1 cellular context compared by ENCODE assay signal in the genomic region with DNA sequence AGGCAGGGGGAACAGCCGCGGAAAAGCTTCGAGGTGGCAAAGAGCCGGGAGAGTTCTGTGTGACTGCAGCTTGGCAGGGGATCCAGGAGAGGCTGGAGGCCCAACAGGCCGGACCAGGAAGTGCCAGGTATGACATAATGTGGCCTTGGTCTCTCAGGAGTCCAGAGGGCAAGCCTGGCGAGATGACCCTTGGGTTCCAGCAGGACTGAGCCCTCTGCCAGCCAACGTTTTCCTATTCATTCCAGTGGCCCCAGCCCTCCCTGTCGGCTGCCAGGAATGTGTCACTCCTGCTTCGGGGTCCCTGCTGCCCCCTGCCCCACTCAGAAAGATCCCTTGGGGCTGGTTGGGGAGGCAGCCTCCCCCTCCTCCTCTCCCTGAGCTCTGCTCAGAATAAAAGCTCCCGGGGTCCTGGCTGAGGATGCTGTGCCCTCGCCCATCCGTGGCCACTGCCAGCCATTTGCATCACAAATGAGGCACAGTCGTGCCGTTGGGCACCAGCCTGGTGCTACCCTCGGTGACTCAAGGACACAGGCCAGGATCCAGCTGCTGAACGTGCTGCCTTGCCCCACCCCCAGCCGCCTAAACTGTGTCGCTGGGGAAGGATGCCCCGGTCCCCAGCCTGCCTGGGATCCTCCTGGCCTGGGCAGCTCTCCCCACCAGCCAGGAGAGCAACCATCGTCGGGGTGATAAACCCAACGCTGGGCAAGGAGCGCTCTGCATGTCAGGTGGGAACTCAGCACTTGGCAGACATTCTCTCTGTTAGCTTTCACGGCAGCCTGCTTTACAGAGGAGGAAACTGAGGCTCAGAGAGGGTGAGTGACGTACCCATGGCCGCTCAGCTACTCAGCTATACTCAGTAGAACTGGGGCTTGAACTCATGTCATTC.
TF ChIP-seq lines count a peak whose summit lies in the region.

No MANE protein-coding gene starts in this region.

TF ChIP-seq in SK-N-SH, 30 proteins besides CTCF, POLR2A, EP300 and RAD21:
- no peak for TF ChIP-seq NRF1 (IDR thresholded peaks at IDR 0.05; ENCODE audit: low read depth, low read length)
- no peak for TF ChIP-seq YY1 (IDR thresholded peaks at IDR 0.05; ENCODE audit: low read depth)
- TF ChIP-seq, protein P1, sequence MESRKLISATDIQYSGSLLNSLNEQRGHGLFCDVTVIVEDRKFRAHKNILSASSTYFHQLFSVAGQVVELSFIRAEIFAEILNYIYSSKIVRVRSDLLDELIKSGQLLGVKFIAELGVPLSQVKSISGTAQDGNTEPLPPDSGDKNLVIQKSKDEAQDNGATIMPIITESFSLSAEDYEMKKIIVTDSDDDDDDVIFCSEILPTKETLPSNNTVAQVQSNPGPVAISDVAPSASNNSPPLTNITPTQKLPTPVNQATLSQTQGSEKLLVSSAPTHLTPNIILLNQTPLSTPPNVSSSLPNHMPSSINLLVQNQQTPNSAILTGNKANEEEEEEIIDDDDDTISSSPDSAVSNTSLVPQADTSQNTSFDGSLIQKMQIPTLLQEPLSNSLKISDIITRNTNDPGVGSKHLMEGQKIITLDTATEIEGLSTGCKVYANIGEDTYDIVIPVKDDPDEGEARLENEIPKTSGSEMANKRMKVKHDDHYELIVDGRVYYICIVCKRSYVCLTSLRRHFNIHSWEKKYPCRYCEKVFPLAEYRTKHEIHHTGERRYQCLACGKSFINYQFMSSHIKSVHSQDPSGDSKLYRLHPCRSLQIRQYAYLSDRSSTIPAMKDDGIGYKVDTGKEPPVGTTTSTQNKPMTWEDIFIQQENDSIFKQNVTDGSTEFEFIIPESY (IDR thresholded peaks at IDR 0.05; ENCODE audit: borderline replicate concordance, low read depth) = no peak
- TF ChIP-seq MEF2A (IDR thresholded peaks at IDR 0.05; ENCODE audit: borderline replicate concordance, low read depth) = no peak
- no peak for TF ChIP-seq NFIC (IDR thresholded peaks at IDR 0.05; ENCODE audit: borderline replicate concordance)
- no peak for TF ChIP-seq EZH2phosphoT487 (IDR thresholded peaks at IDR 0.05; ENCODE audit: borderline replicate concordance, low read depth)
- TF ChIP-seq, protein P2, sequence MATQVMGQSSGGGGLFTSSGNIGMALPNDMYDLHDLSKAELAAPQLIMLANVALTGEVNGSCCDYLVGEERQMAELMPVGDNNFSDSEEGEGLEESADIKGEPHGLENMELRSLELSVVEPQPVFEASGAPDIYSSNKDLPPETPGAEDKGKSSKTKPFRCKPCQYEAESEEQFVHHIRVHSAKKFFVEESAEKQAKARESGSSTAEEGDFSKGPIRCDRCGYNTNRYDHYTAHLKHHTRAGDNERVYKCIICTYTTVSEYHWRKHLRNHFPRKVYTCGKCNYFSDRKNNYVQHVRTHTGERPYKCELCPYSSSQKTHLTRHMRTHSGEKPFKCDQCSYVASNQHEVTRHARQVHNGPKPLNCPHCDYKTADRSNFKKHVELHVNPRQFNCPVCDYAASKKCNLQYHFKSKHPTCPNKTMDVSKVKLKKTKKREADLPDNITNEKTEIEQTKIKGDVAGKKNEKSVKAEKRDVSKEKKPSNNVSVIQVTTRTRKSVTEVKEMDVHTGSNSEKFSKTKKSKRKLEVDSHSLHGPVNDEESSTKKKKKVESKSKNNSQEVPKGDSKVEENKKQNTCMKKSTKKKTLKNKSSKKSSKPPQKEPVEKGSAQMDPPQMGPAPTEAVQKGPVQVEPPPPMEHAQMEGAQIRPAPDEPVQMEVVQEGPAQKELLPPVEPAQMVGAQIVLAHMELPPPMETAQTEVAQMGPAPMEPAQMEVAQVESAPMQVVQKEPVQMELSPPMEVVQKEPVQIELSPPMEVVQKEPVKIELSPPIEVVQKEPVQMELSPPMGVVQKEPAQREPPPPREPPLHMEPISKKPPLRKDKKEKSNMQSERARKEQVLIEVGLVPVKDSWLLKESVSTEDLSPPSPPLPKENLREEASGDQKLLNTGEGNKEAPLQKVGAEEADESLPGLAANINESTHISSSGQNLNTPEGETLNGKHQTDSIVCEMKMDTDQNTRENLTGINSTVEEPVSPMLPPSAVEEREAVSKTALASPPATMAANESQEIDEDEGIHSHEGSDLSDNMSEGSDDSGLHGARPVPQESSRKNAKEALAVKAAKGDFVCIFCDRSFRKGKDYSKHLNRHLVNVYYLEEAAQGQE (IDR thresholded peaks at IDR 0.05; ENCODE audit: low read depth, low read length) = no peak
- TF ChIP-seq RFX5 (IDR thresholded peaks at IDR 0.05; ENCODE audit: low read length) = no peak
- TF ChIP-seq GABPA (IDR thresholded peaks at IDR 0.05; ENCODE audit: low read depth) = no peak
- no peak for TF ChIP-seq GATA2 (CRISPR knock-in tag; IDR thresholded peaks at IDR 0.05)
